31 cellular contexts compared by ENCODE assay signal in genomic region chr5:169268019-169268418, GRCh38. TPM values are rescaled to one million over a fixed set of nuclear protein-coding genes. Genes with fewer than 3 reads are reported as not detected.
DNase-seq lines count a peak whose midpoint lies in the region; ATAC-seq, FAIRE-seq and TF ChIP-seq lines count a peak whose summit lies in the region.
"Had no signal": no experiment of that assay in that cellular context is flagged by ENCODE, and none has a peak within 500 bp of the region (broad histone marks: within the 10 kb centered on the region; RNA-seq: fewer than 3 reads in every experiment).

No MANE protein-coding gene starts in this region.

- H4K20me1 ChIP-seq in keratinocyte (ENCODE audit: control insufficient read depth, extremely low read depth, insufficient read depth, low read length) (no peaks in the 10 kb centered on the region), SK-N-SH (ENCODE audit: insufficient read depth) (no peaks in the 10 kb centered on the region)

- H3K9ac ChIP-seq in keratinocyte (ENCODE audit: control insufficient read depth, extremely low read depth, insufficient read depth, low read length) (no peak overlapping the region), SK-N-SH (no peak overlapping the region)

- WGBS in SK-N-SH (ENCODE audit: low lambda C conversion rate) = 90% methylated on average over 7 of the region's 7 CpGs

- no peaks in the 10 kb centered on the region for H3K9me3 ChIP-seq in keratinocyte (ENCODE audit: control insufficient read depth, low read depth, low read length)
- no peaks in the 10 kb centered on the region for H3K9me3 ChIP-seq in SK-N-SH
- H3K9me3 ChIP-seq: breast epithelium, esophagus squamous epithelium, heart right ventricle, left lung, upper lobe of right lung had no signal

- H3K4me3 ChIP-seq in keratinocyte (ENCODE audit: control insufficient read depth in 2 of 3, extremely low read depth in 1 of 3, insufficient read depth in 2 of 3, low read depth in 1 of 3, low read length in 3 of 3) = no peak overlapping the region
- no peak overlapping the region for H3K4me3 ChIP-seq in SK-N-SH (ENCODE audit: low read depth in 2 of 2, low read length in 1 of 2)
- H3K4me3 ChIP-seq: breast epithelium, esophagus squamous epithelium, heart right ventricle, left lung, smooth muscle cell, upper lobe of right lung had no signal

- H3K27me3 Mint-ChIP-seq in HFFc6 (ENCODE audit: insufficient read depth) = peaks cover 6% of the 10 kb centered on the region
- H3K27me3 Mint-ChIP-seq: activated CD4-positive, alpha-beta T cell treated with anti-CD3 and anti-CD28 coated beads, Interleukin-2, amount 10 ng/mL, durations not matched to agents 7 days and 5 days had no signal

- H3K36me3 ChIP-seq in keratinocyte (ENCODE audit: control insufficient read depth in 2 of 2, extremely low read depth in 1 of 2, insufficient read depth in 2 of 2, low read length in 2 of 2) (no peaks in the 10 kb centered on the region), SK-N-SH (replicated peaks in 1 of 2; ENCODE audit: control insufficient read depth in 1 of 2, insufficient read depth in 2 of 2, low read length in 1 of 2) (peaks cover 0 to 21% of the 10 kb centered on the region in 2 experiments)
- H3K36me3 ChIP-seq: breast epithelium, esophagus squamous epithelium, heart right ventricle, left lung, upper lobe of right lung had no signal

- ATAC-seq in GM18870 (IDR thresholded peaks at IDR 0.05; ENCODE audit: unreplicated experiment) = no peak
- ATAC-seq: heart right ventricle; HepG2; left lung; naive thymus-derived CD8-positive, alpha-beta T cell; upper lobe of right lung had no signal

- H3K4me1 Mint-ChIP-seq in HFFc6 (ENCODE audit: low read depth) = peaks cover 20% of the 10 kb centered on the region
- H3K4me1 Mint-ChIP-seq: activated CD4-positive, alpha-beta T cell treated with anti-CD3 and anti-CD28 coated beads, Interleukin-2, amount 10 ng/mL, durations not matched to agents 7 days and 5 days; naive thymus-derived CD8-positive, alpha-beta T cell had no signal

- H2AFZ ChIP-seq in keratinocyte (ENCODE audit: control insufficient read depth, low read length) (peak overlapping the region; percentile 49), SK-N-SH (ENCODE audit: low read depth) (no peak overlapping the region)

- H3K9me2 ChIP-seq in SK-N-SH = no peaks in the 10 kb centered on the region

- H3K4me2 ChIP-seq in keratinocyte (ENCODE audit: control insufficient read depth, extremely low read depth, insufficient read depth, low read depth, low read length) (peak overlapping the region; percentile 54), SK-N-SH (no peak overlapping the region)
- H3K4me2 ChIP-seq: smooth muscle cell had no signal

- peak overlapping the region; percentile 8; the same call in 1 of the 2 replicates for H3K4me3 Mint-ChIP-seq in HFFc6
- H3K4me3 Mint-ChIP-seq: activated CD4-positive, alpha-beta T cell treated with anti-CD3 and anti-CD28 coated beads, Interleukin-2, amount 10 ng/mL, durations not matched to agents 7 days and 5 days; CD4-positive, alpha-beta T cell; mesothelial cell of epicardium; naive thymus-derived CD8-positive, alpha-beta T cell had no signal

- no peaks in the 10 kb centered on the region for H3K9me3 Mint-ChIP-seq in HFFc6
- H3K9me3 Mint-ChIP-seq: activated CD4-positive, alpha-beta T cell treated with anti-CD3 and anti-CD28 coated beads, Interleukin-2, amount 10 ng/mL, durations not matched to agents 7 days and 5 days; CD4-positive, alpha-beta T cell; mesothelial cell of epicardium; naive thymus-derived CD8-positive, alpha-beta T cell had no signal

- TF ChIP-seq CTCF in HFFc6 (IDR thresholded peaks at IDR 0.05) (no peak), keratinocyte (optimal IDR thresholded peaks at IDR 0.05 in 1 of 3, IDR thresholded peaks at IDR 0.05 in 1 of 3, conservative IDR thresholded peaks at IDR 0.05 in 1 of 3; ENCODE audit: extremely low read depth in 1 of 3, insufficient read depth in 2 of 3, low read length in 3 of 3) (no peak), SK-N-SH (IDR thresholded peaks at IDR 0.05) (no peak)

- CTCF ChIA-PET in SK-N-SH (lab: Yijun Ruan, JAX) = interaction anchor here (1.4 to 1.6 kb wide), 3 partner anchors 10 to 34 kb away, joined by 3 to 4 read pairs (median 3); no protein-coding TSS in a partner anchor

- POLR2A ChIA-PET in SK-N-SH (lab: Yijun Ruan, JAX) = no interaction called here

- no peak for TF ChIP-seq RAD21 in SK-N-SH (IDR thresholded peaks at IDR 0.05; ENCODE audit: low read length)

- H3F3A ChIP-seq in SK-N-SH (replicated peaks; ENCODE audit: insufficient read depth) = no peaks in the 10 kb centered on the region

- no peak overlapping the region for H3K27ac Mint-ChIP-seq in HFFc6
- H3K27ac Mint-ChIP-seq: activated CD4-positive, alpha-beta T cell treated with anti-CD3 and anti-CD28 coated beads, Interleukin-2, amount 10 ng/mL, durations not matched to agents 7 days and 5 days; CD4-positive, alpha-beta T cell; mesothelial cell of epicardium; naive thymus-derived CD8-positive, alpha-beta T cell had no signal

- no peaks in the 10 kb centered on the region for H3K27me3 ChIP-seq in keratinocyte (ENCODE audit: control insufficient read depth, extremely low read depth, insufficient read depth, low read length)
- H3K27me3 ChIP-seq in SK-N-SH (ENCODE audit: insufficient read depth) = no peaks in the 10 kb centered on the region
- H3K27me3 ChIP-seq: breast epithelium, esophagus squamous epithelium, left lung, upper lobe of right lung had no signal

- H3K9me1 ChIP-seq in keratinocyte (ENCODE audit: control insufficient read depth, extremely low read depth, insufficient read depth, low read length) = no peaks in the 10 kb centered on the region

- no peak for TF ChIP-seq EP300 in SK-N-SH (IDR thresholded peaks at IDR 0.05; ENCODE audit: borderline replicate concordance in 1 of 2, low read depth in 1 of 2, low read length in 1 of 2)

- H3K27ac ChIP-seq in keratinocyte (ENCODE audit: control insufficient read depth, insufficient read depth, low read length) (no peak overlapping the region), SK-N-SH (ENCODE audit: low read depth in 2 of 2, low read length in 1 of 2) (no peak overlapping the region)
- H3K27ac ChIP-seq: esophagus squamous epithelium, heart right ventricle, left lung, upper lobe of right lung had no signal

- DNase-seq in AG20443 (ENCODE audit: low spot score) (peak; percentile 76), HFFc6 (no peak), epidermal melanocyte (ENCODE audit: insufficient read length, low spot score) (peak; percentile 61), keratinocyte (ENCODE audit: low read depth, low spot score) (no peak), iPS-NIHi7 (ENCODE audit: extremely low spot score) (no peak), SK-N-SH (no peak), NCI-H187 treated with DMSO at 0.1 percent for 48 hours (lab: John Stamatoyannopoulos, UW) (no peak)
- DNase-seq: activated CD4-positive, alpha-beta T cell treated with anti-CD3 and anti-CD28 coated beads, Interleukin-2, amount 10 ng/mL, durations not matched to agents 7 days and 5 days; activated naive CD4-positive, alpha-beta T cell treated with Interleukin-2 at 50 U/mL for 16 hours; activated T-cell treated with anti-CD3 and anti-CD28 coated beads, Interleukin-2, amount 50 U/mL, for 48 hours; CD4-positive, alpha-beta T cell; DMS 273 treated with DMSO at 0.1 percent for 48 hours; effector memory CD4-positive, alpha-beta T cell; esophagus squamous epithelium; GDM1; heart right ventricle; left lung; naive thymus-derived CD8-positive, alpha-beta T cell; NCI-H1092 treated with DMSO at 0.1 percent for 48 hours; NCI-H2029; NCI-H2227 treated with DMSO at 0.1 percent for 48 hours; NCI-H748 treated with DMSO at 0.1 percent for 48 hours; stimulated activated CD4-positive, alpha-beta T cell treated with anti-CD3 and anti-CD28 coated beads, Interleukin-2, amount 100 ng/mL, for 24 hours; upper lobe of right lung had no signal

- H3K36me3 Mint-ChIP-seq in HFFc6 (ENCODE audit: low read depth) = no peaks in the 10 kb centered on the region
- H3K36me3 Mint-ChIP-seq: mesothelial cell of epicardium; naive thymus-derived CD8-positive, alpha-beta T cell had no signal

- FAIRE-seq in keratinocyte (lab: Jason Lieb, UNC) = peak; percentile 46
- FAIRE-seq: colon, H54, HepG2 had no signal

- peaks cover 9% of the 10 kb centered on the region for H3K4me1 ChIP-seq in keratinocyte (ENCODE audit: control insufficient read depth, extremely low read depth, insufficient read depth, low read length)
- H3K4me1 ChIP-seq in SK-N-SH (ENCODE audit: control insufficient read depth in 1 of 2, insufficient read depth in 2 of 2, low read depth in 1 of 2, low read length in 1 of 2) = peaks cover 0 to 3% of the 10 kb centered on the region in 2 experiments; a peak in 1 of 4 replicates
- H3K4me1 ChIP-seq: heart right ventricle, left lung, upper lobe of right lung had no signal

- dilution Hi-C loops in keratinocyte (cut with MboI; ENCODE audit: extremely low pct_ligation_motif_present, low sequenced_read_pairs) = no loop called here

- no peaks in the 10 kb centered on the region for H3K79me2 ChIP-seq in keratinocyte (ENCODE audit: control insufficient read depth, insufficient read depth, low read length)
- H3K79me2 ChIP-seq in SK-N-SH (ENCODE audit: insufficient read depth) = 0 out of 2 replicates have a peak, but pooled peaks cover 6% of the 10 kb centered on the region

TF ChIP-seq in SK-N-SH, 30 proteins besides CTCF, POLR2A, EP300 and RAD21:
- no peak for TF ChIP-seq YY1 (IDR thresholded peaks at IDR 0.05; ENCODE audit: low read depth)
- TF ChIP-seq GABPA (IDR thresholded peaks at IDR 0.05; ENCODE audit: low read depth) = no peak
- TF ChIP-seq FOSL2 (IDR thresholded peaks at IDR 0.05; ENCODE audit: borderline replicate concordance, low read depth) = no peak

RNA-seq across cellular contexts. Expression of gene SLIT3, which starts 32.9 kb away (rescaled TPM):
- 1 to 10 TPM; 4.2 to 8.3 (median 7.1) TPM for total RNA-seq in HFFc6 (2021; fragmentation: NEBNext Ultra II Directional; extraction: Animal tissue kit (Norgen Biotek cat#: 25700))
- polyA plus RNA-seq in keratinocyte (2.4 to 10.1 TPM (median 3.1 TPM) in 3 replicates), SK-N-SH (2012; rRNA removed) (80.0 and 119 TPM in 2 replicates)
- polyA plus RNA-seq in keratinocyte (2011; ENCODE audit: low read depth) = 1.3 TPM
- polyA plus RNA-seq in keratinocyte (2011; cell fraction: cytosol; rRNA removed) = 3.6 and 6.3 TPM in 2 replicates
- polyA plus RNA-seq in keratinocyte (2011; cell fraction: nucleus; rRNA removed) = 15.8 and 21.4 TPM in 2 replicates
- 1.6 and 8.5 TPM in 2 replicates for polyA plus RNA-seq in keratinocyte (2012; ENCODE audit: low replicate concordance)
- polyA minus RNA-seq in keratinocyte = 9.5 to 47.6 TPM (median 12.0 TPM) in 3 replicates
- 10.9 TPM for polyA minus RNA-seq in keratinocyte (2011; cell fraction: cytosol; rRNA and poly(A)+ RNA removed)
- 25.7 and 34.5 TPM in 2 replicates for polyA minus RNA-seq in keratinocyte (2011; cell fraction: nucleus; rRNA and poly(A)+ RNA removed)
- polyA plus RNA-seq in SK-N-SH (2012; cell fraction: cytosol; rRNA removed) = 65.8 and 110 TPM in 2 replicates
- 139 and 176 TPM in 2 replicates for polyA plus RNA-seq in SK-N-SH (2012; cell fraction: nucleus; rRNA removed)
- total RNA-seq: CD4-positive, alpha-beta T cell; HepG2; naive thymus-derived CD8-positive, alpha-beta T cell had no signal
- polyA plus RNA-seq: HepG2; naive thymus-derived CD8-positive, alpha-beta T cell had no signal

Comparison
In these comparisons a context has a peak if more than half of its experiments do, and no peak if none do; other contexts are left out.
1. DNase-seq: peak in AG20443 (single experiment) and epidermal melanocyte (single experiment); none in HFFc6 (single experiment), keratinocyte (single experiment), iPS-NIHi7 (single experiment), SK-N-SH (single experiment) and NCI-H187 treated with DMSO at 0.1 percent for 48 hours (single experiment).